14 cellular contexts compared by ENCODE assay signal in genomic region chr20:47284373-47284772, GRCh38.
DNase-seq lines count a peak whose midpoint lies in the region; ATAC-seq and TF ChIP-seq lines count a peak whose summit lies in the region.
"Had no signal": no experiment of that assay in that cellular context is flagged by ENCODE, and none has a peak within 500 bp of the region (broad histone marks: within the 10 kb centered on the region; RNA-seq: fewer than 3 reads in every experiment).

No MANE protein-coding gene starts in this region.

- no peak overlapping the region for H2BK12ac ChIP-seq in neuronal stem cell (ENCODE audit: low read length)

- peak overlapping the region; percentile 63 for H3K18ac ChIP-seq in neuronal stem cell (ENCODE audit: low read length)

- no peak overlapping the region for H3K4me3 ChIP-seq in CD8-positive, alpha-beta T cell (ENCODE audit: low read depth, low read length)
- no peak overlapping the region for H3K4me3 ChIP-seq in GM23338
- H3K4me3 ChIP-seq in neuronal stem cell (ENCODE audit: low read length in 2 of 2) = no peak overlapping the region
- H3K4me3 ChIP-seq in neural progenitor cell = no peak overlapping the region
- no peak overlapping the region for H3K4me3 ChIP-seq in upper lobe of right lung
- H3K4me3 ChIP-seq: BLaER1 treated with 17β-estradiol and CSF1 and Interleukin-3, amounts not matched to agents 10 nM and 100 nM; GM12878 had no signal

- H3K27me3 Mint-ChIP-seq in CD8-positive, alpha-beta T cell (ENCODE audit: low read depth) = no peaks in the 10 kb centered on the region
- H3K27me3 Mint-ChIP-seq in GM23338 (ENCODE audit: insufficient read depth, low read depth, poor library complexity) = peaks cover 22% of the 10 kb centered on the region
- H3K27me3 Mint-ChIP-seq in endothelial cell (ENCODE audit: unreplicated experiment) = peaks cover 4% of the 10 kb centered on the region
- H3K27me3 Mint-ChIP-seq in neural progenitor cell (ENCODE audit: insufficient read depth, low read depth) = no peaks in the 10 kb centered on the region

- ATAC-seq in CD8-positive, alpha-beta T cell = no peak
- ATAC-seq in GM23338 = no peak
- ATAC-seq in GM21825 (IDR thresholded peaks at IDR 0.05; ENCODE audit: unreplicated experiment) = no peak
- no peak for ATAC-seq in upper lobe of right lung
- ATAC-seq: GM12878 had no signal

- no peak overlapping the region for H2AFZ ChIP-seq in GM23338
- no peak overlapping the region for H2AFZ ChIP-seq in neuronal stem cell (ENCODE audit: low read length)
- H2AFZ ChIP-seq in neural progenitor cell (replicated peaks) = no peak overlapping the region

- no peaks in the 10 kb centered on the region for H3K9me2 ChIP-seq in GM23338 (ENCODE audit: insufficient read depth)

- no peak overlapping the region for H2BK15ac ChIP-seq in neuronal stem cell (ENCODE audit: low read length)

- no peak overlapping the region for H3K27ac ChIP-seq in CD8-positive, alpha-beta T cell (ENCODE audit: low read depth, low read length)
- H3K27ac ChIP-seq in GM23338 (ENCODE audit: low read depth) (peak overlapping the region; percentile 59; the same call in 1 of the 2 replicates), neuronal stem cell (replicated peaks; ENCODE audit: low read length) (no peak overlapping the region), neural progenitor cell (no peak overlapping the region), upper lobe of right lung (no peak overlapping the region)
- H3K27ac ChIP-seq: BLaER1 treated with 17β-estradiol and CSF1 and Interleukin-3, amounts not matched to agents 10 nM and 100 nM; KMS-11 had no signal

- H3F3A ChIP-seq in GM23338 (replicated peaks; ENCODE audit: low read depth) (peaks cover 55% of the 10 kb centered on the region), neural progenitor cell (ENCODE audit: low read depth) (peaks cover 21% of the 10 kb centered on the region)

- H3K36me3 Mint-ChIP-seq in CD8-positive, alpha-beta T cell = peaks cover 91% of the 10 kb centered on the region
- peaks cover 97% of the 10 kb centered on the region for H3K36me3 Mint-ChIP-seq in GM23338 (ENCODE audit: low read depth)
- H3K36me3 Mint-ChIP-seq in endothelial cell (ENCODE audit: low read depth, unreplicated experiment) = peaks cover 56% of the 10 kb centered on the region
- H3K36me3 Mint-ChIP-seq in neural progenitor cell = peaks cover 47% of the 10 kb centered on the region

- H3K9ac ChIP-seq in neuronal stem cell (ENCODE audit: low read depth, low read length, poor library complexity) (peak overlapping the region; percentile 30), neural progenitor cell (no peak overlapping the region)
- H3K9ac ChIP-seq: BLaER1 treated with 17β-estradiol and CSF1 and Interleukin-3, amounts not matched to agents 10 nM and 100 nM; KMS-11 had no signal

- no peaks in the 10 kb centered on the region for H3K4me1 ChIP-seq in CD8-positive, alpha-beta T cell (ENCODE audit: insufficient read depth, low read length)
- H3K4me1 ChIP-seq in GM23338 (ENCODE audit: insufficient read depth) = peaks cover 5% of the 10 kb centered on the region; the same call in 1 of the 2 replicates
- no peaks in the 10 kb centered on the region for H3K4me1 ChIP-seq in neuronal stem cell (ENCODE audit: control insufficient read depth in 2 of 2, insufficient read depth in 1 of 2, low read depth in 1 of 2, low read length in 2 of 2)
- H3K4me1 ChIP-seq in neural progenitor cell = peaks cover 10% of the 10 kb centered on the region
- no peaks in the 10 kb centered on the region for H3K4me1 ChIP-seq in upper lobe of right lung

- no peak overlapping the region for H4K91ac ChIP-seq in neuronal stem cell (ENCODE audit: low read depth, low read length, poor library complexity)

- no peaks in the 10 kb centered on the region for H3K9me3 ChIP-seq in CD8-positive, alpha-beta T cell (ENCODE audit: low read length)
- H3K9me3 ChIP-seq in neuronal stem cell (replicated peaks in 1 of 2; ENCODE audit: control insufficient read depth in 2 of 2, insufficient read depth in 1 of 2, low read depth in 1 of 2, low read length in 2 of 2) = no peaks in the 10 kb centered on the region
- no peaks in the 10 kb centered on the region for H3K9me3 ChIP-seq in neural progenitor cell (ENCODE audit: low read depth)
- no peaks in the 10 kb centered on the region for H3K9me3 ChIP-seq in upper lobe of right lung
- H3K9me3 ChIP-seq: BLaER1 treated with 17β-estradiol and CSF1 and Interleukin-3, amounts not matched to agents 10 nM and 100 nM had no signal

- peaks cover 2% of the 10 kb centered on the region for H3K4me1 Mint-ChIP-seq in CD8-positive, alpha-beta T cell (ENCODE audit: low read depth)
- peaks cover 21% of the 10 kb centered on the region for H3K4me1 Mint-ChIP-seq in GM23338
- peaks cover 17% of the 10 kb centered on the region for H3K4me1 Mint-ChIP-seq in endothelial cell (ENCODE audit: unreplicated experiment)
- H3K4me1 Mint-ChIP-seq in neural progenitor cell = peaks cover 16% of the 10 kb centered on the region

- H3K79me1 ChIP-seq in neuronal stem cell (ENCODE audit: low read depth, low read length) = peaks cover 1% of the 10 kb centered on the region

- H4K20me1 ChIP-seq in GM23338 (replicated peaks; ENCODE audit: insufficient read depth) = peaks cover 36% of the 10 kb centered on the region
- H4K20me1 ChIP-seq in neural progenitor cell (ENCODE audit: low read depth) = peaks cover 10% of the 10 kb centered on the region

- peaks cover 65% of the 10 kb centered on the region for H3K36me3 ChIP-seq in CD8-positive, alpha-beta T cell (ENCODE audit: insufficient read depth, low read length)
- H3K36me3 ChIP-seq in GM23338 (ENCODE audit: insufficient read depth) (peaks cover 80% of the 10 kb centered on the region), neuronal stem cell (replicated peaks in 1 of 2; ENCODE audit: control insufficient read depth in 2 of 2, insufficient read depth in 2 of 2, low read length in 2 of 2) (peaks cover 39 to 100% of the 10 kb centered on the region in 2 donors), neural progenitor cell (peaks cover 18% of the 10 kb centered on the region), upper lobe of right lung (peaks cover 96% of the 10 kb centered on the region)

- WGBS in neuronal stem cell (ENCODE audit: extremely low coverage in 2 of 2, insufficient read length in 2 of 2, insufficient replicate concordance in 1 of 2), 2 donors = no CpG with 5 or more reads among the region's 5 CpGs

- H3K4me2 ChIP-seq in GM23338 = no peak overlapping the region
- H3K4me2 ChIP-seq in neuronal stem cell (ENCODE audit: insufficient read depth, low read length, poor library complexity, severe bottlenecking) = no peak overlapping the region
- H3K4me2 ChIP-seq in neural progenitor cell = no peak overlapping the region
- H3K4me2 ChIP-seq: BLaER1 treated with 17β-estradiol and CSF1 and Interleukin-3, amounts not matched to agents 10 nM and 100 nM; KMS-11 had no signal

- peak overlapping the region; percentile 43 for H3K27ac Mint-ChIP-seq in CD8-positive, alpha-beta T cell
- H3K27ac Mint-ChIP-seq in GM23338 (peak overlapping the region; percentile 38), endothelial cell (ENCODE audit: unreplicated experiment) (peak overlapping the region; percentile 22), neural progenitor cell (no peak overlapping the region)

- H2AK5ac ChIP-seq in neuronal stem cell (ENCODE audit: low read depth, low read length) = no peak overlapping the region

- no peak overlapping the region for H3K4ac ChIP-seq in neuronal stem cell (ENCODE audit: low read length)

- H2BK5ac ChIP-seq in neuronal stem cell (ENCODE audit: low read length) = no peak overlapping the region

- no peak overlapping the region for H3K4me3 Mint-ChIP-seq in CD8-positive, alpha-beta T cell
- H3K4me3 Mint-ChIP-seq in GM23338 (no peak overlapping the region), endothelial cell (ENCODE audit: unreplicated experiment) (no peak overlapping the region), neural progenitor cell (no peak overlapping the region)

- no peaks in the 10 kb centered on the region for H3K9me3 Mint-ChIP-seq in CD8-positive, alpha-beta T cell
- H3K9me3 Mint-ChIP-seq in GM23338 (no peaks in the 10 kb centered on the region), endothelial cell (ENCODE audit: unreplicated experiment) (no peaks in the 10 kb centered on the region), neural progenitor cell (no peaks in the 10 kb centered on the region)

- peak overlapping the region; percentile 71 for H3K23ac ChIP-seq in neuronal stem cell (ENCODE audit: low read depth, low read length, poor library complexity)

- H3K14ac ChIP-seq in neuronal stem cell (ENCODE audit: low read length) = no peak overlapping the region

- POLR2A ChIA-PET in CD8-positive, alpha-beta T cell (lab: Charles Lee) = interaction anchor here (0.6 kb wide), 1 partner anchor 339 kb away, joined by 3 read pairs; no protein-coding TSS in a partner anchor

- DNase-seq in CD8-positive, alpha-beta T cell = no peak
- DNase-seq in GM23338 (ENCODE audit: low spot score) (no peak), endothelial cell (ENCODE audit: low spot score) (no peak), neuronal stem cell (ENCODE audit: low spot score) (no peak), neural progenitor cell (ENCODE audit: low spot score) (no peak), upper lobe of right lung (no peak), ACHN (no peak)
- DNase-seq: DMS79, NCI-H1105, NCI-H1694 treated with DMSO at 0.1 percent for 48 hours had no signal

- CTCF ChIA-PET in CD8-positive, alpha-beta T cell (lab: Charles Lee) = interaction anchor here (3.7 to 15.5 kb wide), 2 partner anchors 11 to 98 kb away, joined by 33 to 661 read pairs; no protein-coding TSS in a partner anchor

- H4K8ac ChIP-seq in neuronal stem cell (ENCODE audit: low read depth, low read length) = no peak overlapping the region

- H2BK120ac ChIP-seq in neuronal stem cell (ENCODE audit: low read depth, low read length) = no peak overlapping the region

- H3K79me2 ChIP-seq in GM23338 (replicated peaks; ENCODE audit: insufficient read depth) (peaks cover 65% of the 10 kb centered on the region), neural progenitor cell (ENCODE audit: low read depth) (peaks cover 51% of the 10 kb centered on the region)

- no peaks in the 10 kb centered on the region for H3K27me3 ChIP-seq in CD8-positive, alpha-beta T cell (ENCODE audit: insufficient read depth, low read length)
- H3K27me3 ChIP-seq in GM23338 (ENCODE audit: insufficient read depth) (no peaks in the 10 kb centered on the region), neuronal stem cell (ENCODE audit: control insufficient read depth in 3 of 3, insufficient read depth in 3 of 3, low read depth in 1 of 3, low read length in 3 of 3) (no peaks in the 10 kb centered on the region), neural progenitor cell (no peaks in the 10 kb centered on the region), upper lobe of right lung (no peaks in the 10 kb centered on the region)
- H3K27me3 ChIP-seq: BLaER1 treated with 17β-estradiol and CSF1 and Interleukin-3, amounts not matched to agents 10 nM and 100 nM had no signal

- in situ Hi-C loops in ACHN (cut with HindIII; ENCODE audit: low pct_ligation_motif_present, low pct_unique_long_range_greater_than_20kb, low sequenced_read_pairs) = no loop called here

- TF ChIP-seq CTCF in CD8-positive, alpha-beta T cell (IDR thresholded peaks at IDR 0.05) = no peak
- TF ChIP-seq CTCF in GM23338 (conservative IDR thresholded peaks at IDR 0.05; ENCODE audit: low read depth in 2 of 2) = no peak
- TF ChIP-seq CTCF in endothelial cell (IDR thresholded peaks at IDR 0.05; ENCODE audit: unreplicated experiment) = no peak
- TF ChIP-seq CTCF in neural progenitor cell (IDR thresholded peaks at IDR 0.05) = no peak
- no peak for TF ChIP-seq CTCF in upper lobe of right lung (IDR thresholded peaks at IDR 0.05)

- intact Hi-C loops in CD8-positive, alpha-beta T cell (cut with DNase I, micrococcal nuclease) = no loop called here
- intact Hi-C loops in upper lobe of right lung (cut with DNase I) = no loop called here
